Comparison of ENCODE assay signal across 3 cellular contexts in the genomic region with DNA sequence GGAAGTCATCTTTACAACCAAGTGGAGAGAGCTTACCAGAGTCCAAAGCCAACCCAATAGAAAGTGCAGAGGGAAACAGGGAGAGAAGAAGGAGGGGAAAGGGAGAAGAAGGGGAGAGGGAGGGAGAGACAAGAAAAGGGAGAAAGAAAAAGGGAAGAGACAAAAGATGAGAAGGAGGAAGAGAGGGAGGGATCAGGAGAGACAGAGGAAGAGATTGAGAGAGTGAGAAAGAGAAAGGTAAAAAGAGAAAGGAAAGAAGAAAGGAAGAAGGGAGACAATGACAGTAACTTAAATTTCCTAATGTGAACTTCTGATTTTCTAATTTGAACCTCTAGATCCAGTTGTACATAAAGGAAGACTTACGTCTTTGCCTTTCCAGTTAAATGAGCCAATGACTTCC.
"Had no signal": no experiment of that assay in that cellular context is flagged by ENCODE, and none has a peak within 500 bp of the region (broad histone marks: within the 10 kb centered on the region; RNA-seq: fewer than 3 reads in every experiment).

No MANE protein-coding gene starts in this region.

- ATAC-seq: GM12878 had no signal

- DNase-seq: GDM1, GF-D8 had no signal

- H3K4me3 ChIP-seq: GM12878 had no signal
